19 cellular contexts compared by ENCODE assay signal in genomic region chr1:37083551-37084119, GRCh38. TPM values are rescaled to one million over a fixed set of nuclear protein-coding genes. Genes with fewer than 3 reads are reported as not detected.
DNase-seq lines count a peak whose midpoint lies in the region; ATAC-seq and TF ChIP-seq lines count a peak whose summit lies in the region.
"Had no signal": no experiment of that assay in that cellular context is flagged by ENCODE, and none has a peak within 500 bp of the region (broad histone marks: within the 10 kb centered on the region; RNA-seq: fewer than 3 reads in every experiment).

No MANE protein-coding gene starts in this region.

- H3K9ac ChIP-seq in rectal smooth muscle tissue (ENCODE audit: low read length), result no peak overlapping the region
- H3K9ac ChIP-seq: KMS-11 had no signal

- H3K36me3 Mint-ChIP-seq in brain, result no peaks in the 10 kb centered on the region

- ATAC-seq in GM19467 (IDR thresholded peaks at IDR 0.05; ENCODE audit: unreplicated experiment) (no peak), GM21360 (IDR thresholded peaks at IDR 0.05; ENCODE audit: unreplicated experiment) (no peak)
- ATAC-seq: GM12878 had no signal

- no peaks in the 10 kb centered on the region for H3K4me1 ChIP-seq in rectal smooth muscle tissue (ENCODE audit: control insufficient read depth, insufficient read depth, low read length)

- H3K27ac ChIP-seq in rectal smooth muscle tissue (ENCODE audit: low read depth, low read length), result peak overlapping the region; percentile 6
- H3K27ac ChIP-seq: HL-60, KMS-11, PC-9 had no signal

- DNase-seq in inferior parietal cortex (ENCODE audit: extremely low spot score) (peak; percentile 17), GM10248 (ENCODE audit: extremely low spot score) (no peak), DMS53 (lab: John Stamatoyannopoulos, UW) (no peak)
- DNase-seq: COR-L47, GF-D8, H9, MV-4-11, NCI-H1417, NCI-H187 treated with DMSO at 0.1 percent for 48 hours, NCI-H2227 treated with DMSO at 0.1 percent for 48 hours, NCI-H510A treated with DMSO at 0.1 percent for 48 hours, PC-9 had no signal

- CTCF ChIA-PET in GM10248 (lab: Yijun Ruan, JAX), result interaction anchor here (1.1 to 2.0 kb wide), 4 partner anchors 11 to 508 kb away, joined by 3 to 8 read pairs (median 4); no protein-coding TSS in a partner anchor

- H3K9me3 Mint-ChIP-seq in brain, result peaks cover 0 to 2% (median 0%) of the 10 kb centered on the region in 5 experiments

- peak overlapping the region; percentile 4 to 92 (median 45) for H3K27ac Mint-ChIP-seq in brain
- H3K27ac Mint-ChIP-seq: H9 had no signal

- no peak overlapping the region for H3K4me3 ChIP-seq in rectal smooth muscle tissue (ENCODE audit: low read length)
- H3K4me3 ChIP-seq: GM12878, PC-9 had no signal

- no peaks in the 10 kb centered on the region for H3K27me3 ChIP-seq in rectal smooth muscle tissue (ENCODE audit: control insufficient read depth, insufficient read depth, low read length)

- POLR2A ChIA-PET in GM10248 (lab: Yijun Ruan, JAX), result no interaction called here

- H3K4me1 Mint-ChIP-seq in brain, result peaks cover 20% of the 10 kb centered on the region

- H3K36me3 ChIP-seq in rectal smooth muscle tissue (ENCODE audit: control insufficient read depth, insufficient read depth, low read length), result no peaks in the 10 kb centered on the region

- peak overlapping the region in 2 of 5 experiments; percentile 3 to 65 for H3K4me3 Mint-ChIP-seq in brain
- H3K4me3 Mint-ChIP-seq: H9 had no signal

- peaks cover 3% of the 10 kb centered on the region for H3K27me3 Mint-ChIP-seq in brain

- TF ChIP-seq CTCF in brain (conservative IDR thresholded peaks at IDR 0.05) (no peak), GM10248 (IDR thresholded peaks at IDR 0.05; ENCODE audit: control extremely low read depth, extremely low read depth, low read depth, missing control alignments) (no peak)

RNA-seq across cellular contexts. Expression of gene GRIK3, which starts 49.3 kb away (rescaled TPM):
- 3.3 TPM for polyA plus RNA-seq in brain (ENCODE audit: insufficient read depth, low read depth, low replicate concordance)
- polyA plus RNA-seq: GM12878 had no signal
